1 cellular context compared by ENCODE assay signal in the genomic region with DNA sequence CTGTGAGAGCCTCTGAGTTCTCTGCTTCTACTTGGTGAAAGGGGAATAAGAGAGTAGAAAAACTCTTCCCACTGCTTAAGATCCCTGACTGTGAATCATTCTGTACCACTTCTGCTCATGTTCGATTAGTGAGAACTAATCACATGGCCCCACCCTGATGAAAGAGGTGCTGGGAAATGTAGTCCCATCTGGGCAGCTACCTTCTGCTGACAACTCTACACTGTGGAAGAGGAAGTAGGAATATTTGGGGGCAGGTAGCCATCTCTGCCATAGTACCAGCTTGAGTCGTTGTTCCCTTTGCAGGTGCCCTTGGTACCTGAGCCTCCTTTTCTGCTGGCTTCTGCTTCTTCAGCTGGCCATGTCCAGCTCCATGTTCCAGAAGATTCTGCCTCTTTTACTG.
A peak's percentile ranks its signal among the peaks of the same experiment; 100 is the strongest.
TF ChIP-seq lines count a peak whose summit lies in the region.

No MANE protein-coding gene starts in this region.

TF ChIP-seq in HepG2, 621 proteins besides CTCF, POLR2A, EP300 and RAD21:
- TF ChIP-seq CHD2 (IDR thresholded peaks at IDR 0.05; ENCODE audit: low read depth, low read length) (no peak), ETV5 (CRISPR knock-in tag; IDR thresholded peaks at IDR 0.05; ENCODE audit: borderline replicate concordance) (no peak), RBM22 (optimal IDR thresholded peaks at IDR 0.05; ENCODE audit: low read length) (peak; percentile 94), SIN3B (IDR thresholded peaks at IDR 0.05; ENCODE audit: low read length) (no peak), STAG1 (CRISPR knock-in tag; IDR thresholded peaks at IDR 0.05) (no peak), MBD4 (IDR thresholded peaks at IDR 0.05; ENCODE audit: borderline replicate concordance, low read length) (no peak), THAP11 (CRISPR knock-in tag; IDR thresholded peaks at IDR 0.05) (peak; percentile 62), ZNF878 (CRISPR knock-in tag; IDR thresholded peaks at IDR 0.05) (no peak), POLR2AphosphoS5 (IDR thresholded peaks at IDR 0.05; ENCODE audit: low read depth, low read length) (peak; percentile 45)
- TF ChIP-seq, protein P1, sequence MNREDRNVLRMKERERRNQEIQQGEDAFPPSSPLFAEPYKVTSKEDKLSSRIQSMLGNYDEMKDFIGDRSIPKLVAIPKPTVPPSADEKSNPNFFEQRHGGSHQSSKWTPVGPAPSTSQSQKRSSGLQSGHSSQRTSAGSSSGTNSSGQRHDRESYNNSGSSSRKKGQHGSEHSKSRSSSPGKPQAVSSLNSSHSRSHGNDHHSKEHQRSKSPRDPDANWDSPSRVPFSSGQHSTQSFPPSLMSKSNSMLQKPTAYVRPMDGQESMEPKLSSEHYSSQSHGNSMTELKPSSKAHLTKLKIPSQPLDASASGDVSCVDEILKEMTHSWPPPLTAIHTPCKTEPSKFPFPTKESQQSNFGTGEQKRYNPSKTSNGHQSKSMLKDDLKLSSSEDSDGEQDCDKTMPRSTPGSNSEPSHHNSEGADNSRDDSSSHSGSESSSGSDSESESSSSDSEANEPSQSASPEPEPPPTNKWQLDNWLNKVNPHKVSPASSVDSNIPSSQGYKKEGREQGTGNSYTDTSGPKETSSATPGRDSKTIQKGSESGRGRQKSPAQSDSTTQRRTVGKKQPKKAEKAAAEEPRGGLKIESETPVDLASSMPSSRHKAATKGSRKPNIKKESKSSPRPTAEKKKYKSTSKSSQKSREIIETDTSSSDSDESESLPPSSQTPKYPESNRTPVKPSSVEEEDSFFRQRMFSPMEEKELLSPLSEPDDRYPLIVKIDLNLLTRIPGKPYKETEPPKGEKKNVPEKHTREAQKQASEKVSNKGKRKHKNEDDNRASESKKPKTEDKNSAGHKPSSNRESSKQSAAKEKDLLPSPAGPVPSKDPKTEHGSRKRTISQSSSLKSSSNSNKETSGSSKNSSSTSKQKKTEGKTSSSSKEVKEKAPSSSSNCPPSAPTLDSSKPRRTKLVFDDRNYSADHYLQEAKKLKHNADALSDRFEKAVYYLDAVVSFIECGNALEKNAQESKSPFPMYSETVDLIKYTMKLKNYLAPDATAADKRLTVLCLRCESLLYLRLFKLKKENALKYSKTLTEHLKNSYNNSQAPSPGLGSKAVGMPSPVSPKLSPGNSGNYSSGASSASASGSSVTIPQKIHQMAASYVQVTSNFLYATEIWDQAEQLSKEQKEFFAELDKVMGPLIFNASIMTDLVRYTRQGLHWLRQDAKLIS (CRISPR knock-in tag; IDR thresholded peaks at IDR 0.05) = 0 out of 2 replicates have a peak, but pooled peaks have one; percentile 13
- TF ChIP-seq, protein P2, sequence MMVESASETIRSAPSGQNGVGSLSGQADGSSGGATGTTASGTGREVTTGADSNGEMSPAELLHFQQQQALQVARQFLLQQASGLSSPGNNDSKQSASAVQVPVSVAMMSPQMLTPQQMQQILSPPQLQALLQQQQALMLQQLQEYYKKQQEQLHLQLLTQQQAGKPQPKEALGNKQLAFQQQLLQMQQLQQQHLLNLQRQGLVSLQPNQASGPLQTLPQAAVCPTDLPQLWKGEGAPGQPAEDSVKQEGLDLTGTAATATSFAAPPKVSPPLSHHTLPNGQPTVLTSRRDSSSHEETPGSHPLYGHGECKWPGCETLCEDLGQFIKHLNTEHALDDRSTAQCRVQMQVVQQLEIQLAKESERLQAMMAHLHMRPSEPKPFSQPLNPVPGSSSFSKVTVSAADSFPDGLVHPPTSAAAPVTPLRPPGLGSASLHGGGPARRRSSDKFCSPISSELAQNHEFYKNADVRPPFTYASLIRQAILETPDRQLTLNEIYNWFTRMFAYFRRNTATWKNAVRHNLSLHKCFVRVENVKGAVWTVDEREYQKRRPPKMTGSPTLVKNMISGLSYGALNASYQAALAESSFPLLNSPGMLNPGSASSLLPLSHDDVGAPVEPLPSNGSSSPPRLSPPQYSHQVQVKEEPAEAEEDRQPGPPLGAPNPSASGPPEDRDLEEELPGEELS (CRISPR knock-in tag; IDR thresholded peaks at IDR 0.05) = no peak
- TF ChIP-seq, protein P3, sequence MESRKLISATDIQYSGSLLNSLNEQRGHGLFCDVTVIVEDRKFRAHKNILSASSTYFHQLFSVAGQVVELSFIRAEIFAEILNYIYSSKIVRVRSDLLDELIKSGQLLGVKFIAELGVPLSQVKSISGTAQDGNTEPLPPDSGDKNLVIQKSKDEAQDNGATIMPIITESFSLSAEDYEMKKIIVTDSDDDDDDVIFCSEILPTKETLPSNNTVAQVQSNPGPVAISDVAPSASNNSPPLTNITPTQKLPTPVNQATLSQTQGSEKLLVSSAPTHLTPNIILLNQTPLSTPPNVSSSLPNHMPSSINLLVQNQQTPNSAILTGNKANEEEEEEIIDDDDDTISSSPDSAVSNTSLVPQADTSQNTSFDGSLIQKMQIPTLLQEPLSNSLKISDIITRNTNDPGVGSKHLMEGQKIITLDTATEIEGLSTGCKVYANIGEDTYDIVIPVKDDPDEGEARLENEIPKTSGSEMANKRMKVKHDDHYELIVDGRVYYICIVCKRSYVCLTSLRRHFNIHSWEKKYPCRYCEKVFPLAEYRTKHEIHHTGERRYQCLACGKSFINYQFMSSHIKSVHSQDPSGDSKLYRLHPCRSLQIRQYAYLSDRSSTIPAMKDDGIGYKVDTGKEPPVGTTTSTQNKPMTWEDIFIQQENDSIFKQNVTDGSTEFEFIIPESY (CRISPR knock-in tag; IDR thresholded peaks at IDR 0.05) = no peak
- TF ChIP-seq, protein P4, sequence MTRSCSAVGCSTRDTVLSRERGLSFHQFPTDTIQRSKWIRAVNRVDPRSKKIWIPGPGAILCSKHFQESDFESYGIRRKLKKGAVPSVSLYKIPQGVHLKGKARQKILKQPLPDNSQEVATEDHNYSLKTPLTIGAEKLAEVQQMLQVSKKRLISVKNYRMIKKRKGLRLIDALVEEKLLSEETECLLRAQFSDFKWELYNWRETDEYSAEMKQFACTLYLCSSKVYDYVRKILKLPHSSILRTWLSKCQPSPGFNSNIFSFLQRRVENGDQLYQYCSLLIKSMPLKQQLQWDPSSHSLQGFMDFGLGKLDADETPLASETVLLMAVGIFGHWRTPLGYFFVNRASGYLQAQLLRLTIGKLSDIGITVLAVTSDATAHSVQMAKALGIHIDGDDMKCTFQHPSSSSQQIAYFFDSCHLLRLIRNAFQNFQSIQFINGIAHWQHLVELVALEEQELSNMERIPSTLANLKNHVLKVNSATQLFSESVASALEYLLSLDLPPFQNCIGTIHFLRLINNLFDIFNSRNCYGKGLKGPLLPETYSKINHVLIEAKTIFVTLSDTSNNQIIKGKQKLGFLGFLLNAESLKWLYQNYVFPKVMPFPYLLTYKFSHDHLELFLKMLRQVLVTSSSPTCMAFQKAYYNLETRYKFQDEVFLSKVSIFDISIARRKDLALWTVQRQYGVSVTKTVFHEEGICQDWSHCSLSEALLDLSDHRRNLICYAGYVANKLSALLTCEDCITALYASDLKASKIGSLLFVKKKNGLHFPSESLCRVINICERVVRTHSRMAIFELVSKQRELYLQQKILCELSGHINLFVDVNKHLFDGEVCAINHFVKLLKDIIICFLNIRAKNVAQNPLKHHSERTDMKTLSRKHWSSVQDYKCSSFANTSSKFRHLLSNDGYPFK (CRISPR knock-in tag; IDR thresholded peaks at IDR 0.05; ENCODE audit: borderline replicate concordance) = no peak
